In the genomic region with DNA sequence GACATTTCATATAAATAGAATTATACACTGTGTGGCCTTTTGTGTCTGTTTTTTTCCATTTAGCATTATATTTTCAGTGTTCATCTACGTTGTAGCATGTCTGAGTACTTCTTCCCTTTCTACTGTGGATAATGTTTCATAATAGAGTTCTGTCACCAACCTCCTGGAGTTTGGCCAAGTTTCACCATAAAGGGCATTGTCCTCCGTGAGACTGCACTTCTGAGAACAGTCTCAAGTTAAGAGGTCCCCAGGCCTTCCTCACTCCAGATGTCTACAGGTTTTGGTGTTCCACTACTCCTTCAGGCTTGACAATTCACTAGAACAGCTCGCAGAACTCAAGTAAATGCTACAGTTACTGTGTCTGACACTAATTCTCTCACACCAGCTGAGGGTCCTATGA, we compare ENCODE assay signal across 9 cellular contexts. TPM values are rescaled to one million over a fixed set of nuclear protein-coding genes. Genes with fewer than 3 reads are reported as not detected.
A peak's percentile ranks its signal among the peaks of the same experiment; 100 is the strongest.
DNase-seq lines count a peak whose midpoint lies in the region; ATAC-seq and TF ChIP-seq lines count a peak whose summit lies in the region.
"Had no signal": no experiment of that assay in that cellular context is flagged by ENCODE, and none has a peak within 500 bp of the region (broad histone marks: within the 10 kb centered on the region; RNA-seq: fewer than 3 reads in every experiment).

No MANE protein-coding gene starts in this region.

- H4K20me1 ChIP-seq in mammary epithelial cell (ENCODE audit: insufficient read depth, low read length), result no peaks in the 10 kb centered on the region

- BruUV-seq in mammary epithelial cell (replicated peaks; lab: Mats Ljungman, UMichigan), result no TSS peak

- in situ Hi-C loops in mammary epithelial cell (cut with MboI; ENCODE audit: low sequenced_read_pairs in 2 of 2), result no loop called here

- H3K4me1 ChIP-seq in mammary epithelial cell (ENCODE audit: insufficient read depth, low read length), result peaks cover 16% of the 10 kb centered on the region
- H3K4me1 ChIP-seq in psoas muscle, result no peaks in the 10 kb centered on the region
- H3K4me1 ChIP-seq: tibial artery had no signal

- no peaks in the 10 kb centered on the region for H3K36me3 ChIP-seq in mammary epithelial cell (ENCODE audit: insufficient read depth, low read length)
- no peaks in the 10 kb centered on the region for H3K36me3 ChIP-seq in psoas muscle (ENCODE audit: insufficient read depth in 1 of 2, low read depth in 1 of 2)
- H3K36me3 ChIP-seq: tibial artery had no signal

- ATAC-seq in psoas muscle (peak; percentile 75 to 92 (median 83)), HG03354 (IDR thresholded peaks at IDR 0.05; ENCODE audit: poor library complexity, severe bottlenecking, unreplicated experiment) (no peak), HG02840 (IDR thresholded peaks at IDR 0.05; ENCODE audit: low FRiP score, unreplicated experiment) (no peak)

- H3K27ac ChIP-seq in mammary epithelial cell (ENCODE audit: insufficient read depth, low read depth, low read length), result no peak overlapping the region
- peak overlapping the region; percentile 34 for H3K27ac ChIP-seq in psoas muscle
- H3K27ac ChIP-seq: tibial artery had no signal

- intact Hi-C loops in mammary epithelial cell (cut with micrococcal nuclease) (no loop called here), psoas muscle (cut with DNase I) (loop anchor here in 1 of 2 donors (5.0 kb wide), 1 partner anchor 37 kb away; a partner anchor contains a TSS)

- no peak overlapping the region for H3K4me2 ChIP-seq in mammary epithelial cell (ENCODE audit: insufficient read depth, low read depth, low read length)

- no peaks in the 10 kb centered on the region for H3K9me3 ChIP-seq in mammary epithelial cell (replicated peaks; ENCODE audit: insufficient read depth, low read length)
- H3K9me3 ChIP-seq in psoas muscle, result no peaks in the 10 kb centered on the region
- H3K9me3 ChIP-seq: tibial artery had no signal

- H3K9ac ChIP-seq in mammary epithelial cell (ENCODE audit: insufficient read depth, low read length), result no peak overlapping the region

- 43% methylated on average over 3 of the region's 3 CpGs for WGBS in mammary epithelial cell (ENCODE audit: low coverage, missing lambda C conversion rate)
- whole genome bisulfite sequencing in psoas muscle, 3 donors, result 23 to 40% (median 32%) methylated on average over 3 of the region's 3 CpGs

- no peak overlapping the region for H2AFZ ChIP-seq in mammary epithelial cell (ENCODE audit: low read depth, low read length)

- no peaks in the 10 kb centered on the region for H3K27me3 ChIP-seq in mammary epithelial cell (ENCODE audit: insufficient read depth, low read length)
- no peaks in the 10 kb centered on the region for H3K27me3 ChIP-seq in psoas muscle (ENCODE audit: insufficient read depth in 3 of 3, low read length in 2 of 3)
- H3K27me3 ChIP-seq: tibial artery had no signal

- TF ChIP-seq CTCF in mammary epithelial cell (conservative IDR thresholded peaks at IDR 0.05 in 1 of 2, IDR thresholded peaks at IDR 0.05 in 1 of 2; ENCODE audit: extremely low read depth in 1 of 2, insufficient read depth in 1 of 2, low read depth in 1 of 2, low read length in 2 of 2) (no peak), psoas muscle (IDR thresholded peaks at IDR 0.05) (no peak)

- DNase-seq in NCI-H2029 (lab: John Stamatoyannopoulos, UW) (peak; percentile 36), mammary epithelial cell (peak; percentile 19), psoas muscle (no peak), NCI-H524 treated with DMSO at 0.1 percent for 48 hours (lab: John Stamatoyannopoulos, UW) (no peak)
- DNase-seq: activated CD4-positive, alpha-beta T cell treated with anti-CD3 and anti-CD28 coated beads, Interleukin-2, amount 10 ng/mL, durations not matched to agents 24 days and 14 days; NCI-H82 had no signal

- H3K4me3 ChIP-seq in mammary epithelial cell (replicated peaks in 1 of 3; ENCODE audit: insufficient read depth in 1 of 3, low read depth in 2 of 3, low read length in 3 of 3) (no peak overlapping the region), psoas muscle (no peak overlapping the region)
- H3K4me3 ChIP-seq: tibial artery had no signal

- CTCF ChIA-PET in mammary epithelial cell (lab: Charles Lee; ENCODE audit: low non-redundant PET), result no interaction called here

- dilution Hi-C loops in mammary epithelial cell (cut with HindIII; ENCODE audit: low sequenced_read_pairs), result no loop called here

- no peaks in the 10 kb centered on the region for H3K79me2 ChIP-seq in mammary epithelial cell (ENCODE audit: insufficient read depth, low read length)

RNA-seq across cellular contexts. Expression of a gene that starts 30.9 kb away (rescaled TPM):
- 10 to 100 TPM; 24.0 to 62.2 TPM for total RNA-seq in mammary epithelial cell
- polyA plus RNA-seq in mammary epithelial cell, result 89.7 TPM
- 193 TPM for polyA minus RNA-seq in mammary epithelial cell
- total RNA-seq in psoas muscle, result 100 to 1,000 TPM in 3 of 4 donors, 10 to 100 TPM in 1; 95.7 to 129 (median 117) TPM
- polyA plus RNA-seq in psoas muscle, result 100 to 1,000 TPM in 1 of 3 donors, 10 to 100 TPM in 2; 49.9 to 149 (median 99.6) TPM

RNA-seq across cellular contexts. Expression of a gene that starts 31.1 kb away (rescaled TPM):
- total RNA-seq in mammary epithelial cell, result 10 to 100 TPM; 12.2 to 18.4 TPM
- polyA plus RNA-seq in mammary epithelial cell, result 6.4 TPM
- polyA minus RNA-seq in mammary epithelial cell, result 3.4 TPM
- 10 to 100 TPM in 3 of 4 donors, 1 to 10 TPM in 1; 9.5 to 25.4 (median 16.4) TPM for total RNA-seq in psoas muscle
- 1 to 10 TPM; 4.3 to 7.6 (median 6.6) TPM for polyA plus RNA-seq in psoas muscle

RNA-seq across cellular contexts. Expression of a gene that starts 37.4 kb away (rescaled TPM):
- total RNA-seq in mammary epithelial cell (1 to 10 TPM in 1 of 2 donors, under 1 TPM in 1; 0.83 to 2.4 TPM), psoas muscle (10 to 100 TPM; 13.9 to 43.9 (median 18.0) TPM)
- polyA plus RNA-seq in mammary epithelial cell (1.5 TPM), psoas muscle (1 to 10 TPM; 4.9 to 9.0 (median 7.3) TPM)
- 4.0 TPM for polyA minus RNA-seq in mammary epithelial cell

RNA-seq across cellular contexts. Expression of a gene that starts 38.3 kb away (rescaled TPM):
- total RNA-seq in mammary epithelial cell (10 to 100 TPM; 20.8 to 47.7 TPM), psoas muscle (10 to 100 TPM; 33.4 to 58.5 (median 37.6) TPM)
- polyA plus RNA-seq in mammary epithelial cell (39.4 TPM), psoas muscle (10 to 100 TPM; 36.9 to 78.0 (median 58.6) TPM)
- 19.3 TPM for polyA minus RNA-seq in mammary epithelial cell

RNA-seq across cellular contexts. Expression of a gene that starts 43.7 kb away (rescaled TPM):
- 10 to 100 TPM in 1 of 2 donors, 1 to 10 TPM in 1; 4.0 to 16.5 TPM for total RNA-seq in mammary epithelial cell
- 12.8 TPM for polyA plus RNA-seq in mammary epithelial cell
- 5.8 TPM for polyA minus RNA-seq in mammary epithelial cell
- total RNA-seq in psoas muscle, result 1 to 10 TPM; 3.6 to 4.9 (median 4.1) TPM
- polyA plus RNA-seq in psoas muscle, result 1 to 10 TPM; 5.2 to 8.1 (median 6.4) TPM

Comparison
In these comparisons a context has a peak if more than half of its experiments do, and no peak if none do; other contexts are left out.
1. DNase-seq: peak in NCI-H2029 (single experiment) and mammary epithelial cell (single experiment); none in psoas muscle (0 of 2) and NCI-H524 treated with DMSO at 0.1 percent for 48 hours (single experiment).
2. ATAC-seq: peak in psoas muscle (4 of 4); none in HG03354 (single experiment) and HG02840 (single experiment).
3. RNA of a gene that starts 37.4 kb away (total RNA-seq): 13.9 to 43.9 TPM in psoas muscle; 0.83 to 2.4 TPM in mammary epithelial cell; every median in the first group is over 4 times any median in the second.